ENCODE assay signal across 8 cellular contexts in the genomic region with DNA sequence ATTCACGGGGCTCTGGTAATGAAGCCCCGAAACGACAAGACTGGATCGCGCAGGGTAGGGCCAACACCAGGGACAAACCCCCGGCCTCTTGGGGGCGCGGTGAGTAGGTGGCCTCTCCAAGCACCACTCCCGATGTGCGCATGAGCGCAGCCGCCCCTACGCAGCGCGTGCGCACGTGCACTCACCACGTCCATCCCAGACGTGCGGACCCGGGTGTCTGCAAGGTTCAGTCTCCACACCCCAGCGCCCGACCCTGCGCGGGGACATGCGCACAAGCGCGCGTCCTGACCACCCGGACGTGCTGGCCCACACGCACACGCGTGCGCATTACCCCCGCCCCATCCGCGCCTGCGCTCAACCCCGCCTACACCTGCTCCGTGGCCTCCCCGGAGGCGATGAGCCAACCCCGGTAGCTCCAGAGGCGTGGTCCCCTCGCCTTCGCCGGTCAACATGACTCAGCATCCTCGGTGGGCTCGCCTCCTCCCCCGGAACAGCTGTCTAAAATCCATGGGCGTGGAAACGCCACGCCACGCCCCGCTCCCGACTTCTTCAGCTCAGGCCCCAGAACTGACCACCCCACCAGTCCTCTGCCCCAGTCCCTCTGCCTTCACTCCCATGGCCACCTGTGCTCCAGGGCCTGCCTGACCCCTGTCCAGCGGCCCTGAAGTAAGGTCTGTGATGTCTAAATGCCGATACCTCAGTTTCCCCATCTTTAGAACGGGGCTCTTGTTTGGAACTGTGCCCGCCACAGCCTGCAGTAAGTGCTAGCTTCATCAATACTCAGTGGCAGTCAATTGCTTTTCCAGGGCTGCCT. TPM values are rescaled to one million over a fixed set of nuclear protein-coding genes. Genes with fewer than 3 reads are reported as not detected.
DNase-seq lines count a peak whose midpoint lies in the region; ATAC-seq and TF ChIP-seq lines count a peak whose summit lies in the region.

No MANE protein-coding gene starts in this region.

- H3K27me3 ChIP-seq in HAP-1 (ENCODE audit: low read depth), result no peaks in the 10 kb centered on the region
- no peaks in the 10 kb centered on the region for H3K27me3 ChIP-seq in foreskin keratinocyte
- H3K27me3 ChIP-seq in neural progenitor cell, result no peaks in the 10 kb centered on the region

- peaks cover 34% of the 10 kb centered on the region for H3K4me1 Mint-ChIP-seq in neural progenitor cell

- H3K4me3 Mint-ChIP-seq in neural progenitor cell, result peak overlapping the region; percentile 85

- H3K27ac ChIP-seq in foreskin keratinocyte, result peak overlapping the region; percentile 4
- no peak overlapping the region for H3K27ac ChIP-seq in neural progenitor cell

- peak overlapping the region; percentile 75 for H2AFZ ChIP-seq in neural progenitor cell (replicated peaks)

- peaks cover 44% of the 10 kb centered on the region for H3F3A ChIP-seq in neural progenitor cell (ENCODE audit: low read depth)

- H3K9ac ChIP-seq in neural progenitor cell, result no peak overlapping the region

- TF ChIP-seq CTCF in foreskin keratinocyte (conservative IDR thresholded peaks at IDR 0.05) (peak; percentile 75), neural progenitor cell (IDR thresholded peaks at IDR 0.05) (peak; percentile 66)

- peak overlapping the region; percentile 88 for H3K27ac Mint-ChIP-seq in neural progenitor cell

- peak overlapping the region; percentile 67 for H3K4me2 ChIP-seq in neural progenitor cell

- peak; percentile 92 for ATAC-seq in foreskin keratinocyte

- H3K9me3 Mint-ChIP-seq in neural progenitor cell, result no peaks in the 10 kb centered on the region

- H3K4me3 ChIP-seq in HAP-1 (peak overlapping the region; percentile 29), neural progenitor cell (peak overlapping the region; percentile 27)

- H3K4me1 ChIP-seq in HAP-1 (peaks cover 11% of the 10 kb centered on the region), foreskin keratinocyte (no peaks in the 10 kb centered on the region), neural progenitor cell (peaks cover 8% of the 10 kb centered on the region)

- H3K36me3 ChIP-seq in HAP-1 (replicated peaks) (no peaks in the 10 kb centered on the region), neural progenitor cell (no peaks in the 10 kb centered on the region)

- in situ Hi-C loops in HAP-1 (cut with MboI; ENCODE audit: low sequenced_read_pairs), result no loop called here

- no peaks in the 10 kb centered on the region for H4K20me1 ChIP-seq in neural progenitor cell (ENCODE audit: low read depth)

- H3K79me2 ChIP-seq in neural progenitor cell (ENCODE audit: low read depth), result no peaks in the 10 kb centered on the region

- H3K9me3 ChIP-seq in HAP-1, result no peaks in the 10 kb centered on the region
- H3K9me3 ChIP-seq in neural progenitor cell (ENCODE audit: low read depth), result no peaks in the 10 kb centered on the region

- peaks cover 8% of the 10 kb centered on the region for H3K27me3 Mint-ChIP-seq in neural progenitor cell (ENCODE audit: insufficient read depth, low read depth)

- TF ChIP-seq POLR2A in Raji (IDR thresholded peaks at IDR 0.05; ENCODE audit: insufficient read depth, low read depth, low read length), result peak; percentile 80

- peaks cover 5% of the 10 kb centered on the region for H3K36me3 Mint-ChIP-seq in neural progenitor cell

- DNase-seq in GF-D8 (lab: John Stamatoyannopoulos, UW) (peak; percentile 92), HAP-1 (ENCODE audit: low spot score in 2 of 2) (peak; percentile 93 to 96), M059J (ENCODE audit: low read depth) (peak; percentile 95), activated gamma-delta T cell (lab: John Stamatoyannopoulos, UW) (peak; percentile 95), foreskin keratinocyte (peak; percentile 93 to 96), neural progenitor cell (ENCODE audit: low spot score) (peak; percentile 97), stromal cell of bone marrow (ENCODE audit: low read depth) (peak; percentile 79)

RNA-seq across cellular contexts. Expression of a gene that starts 5.6 kb away (rescaled TPM):
- total RNA-seq in M059J (2014; rRNA removed; shearing (Covaris generic)), result 175 and 224 TPM in 2 replicates
- total RNA-seq in foreskin keratinocyte (192 and 196 TPM in 2 replicates), neural progenitor cell (ENCODE audit: low replicate concordance) (109 and 224 TPM in 2 replicates)
- 156 and 169 TPM in 2 replicates for polyA plus RNA-seq in foreskin keratinocyte

RNA-seq across cellular contexts. Expression of a gene that starts 44.9 kb away (rescaled TPM):
- 24.4 and 24.6 TPM in 2 replicates for total RNA-seq in M059J (2014; rRNA removed; shearing (Covaris generic))
- 21.2 and 23.8 TPM in 2 replicates for total RNA-seq in foreskin keratinocyte
- polyA plus RNA-seq in foreskin keratinocyte, result 21.0 and 24.7 TPM in 2 replicates
- 15.2 and 26.9 TPM in 2 replicates for total RNA-seq in neural progenitor cell (ENCODE audit: low replicate concordance)
